In genomic region chr19:48514123-48514458, GRCh38 we compare ENCODE assay signal across 3 cellular contexts.
TF ChIP-seq lines count a peak whose summit lies in the region.

No MANE protein-coding gene starts in this region.

TF ChIP-seq in HEK293, 187 proteins besides CTCF, POLR2A, EP300 and RAD21:
- TF ChIP-seq ZBTB21 (tag by site-specific recombination; IDR thresholded peaks at IDR 0.05) = no peak
- no peak for TF ChIP-seq ZNF529 (tag by site-specific recombination; IDR thresholded peaks at IDR 0.05; ENCODE audit: insufficient replicate concordance)
- no peak for TF ChIP-seq ZNF830 (tag by site-specific recombination; IDR thresholded peaks at IDR 0.05; ENCODE audit: low read depth)
- TF ChIP-seq ZNF112 (tag by site-specific recombination; IDR thresholded peaks at IDR 0.05) = no peak
- no peak for TF ChIP-seq ZNF521 (tag by site-specific recombination; IDR thresholded peaks at IDR 0.05)
- no peak for TF ChIP-seq ZNF16 (tag by site-specific recombination; IDR thresholded peaks at IDR 0.05; ENCODE audit: low read depth)
- TF ChIP-seq ZBTB20 (tag by site-specific recombination; IDR thresholded peaks at IDR 0.05) = no peak
- no peak for TF ChIP-seq ZNF37A (tag by site-specific recombination; IDR thresholded peaks at IDR 0.05)
- TF ChIP-seq ZNF157 (tag by site-specific recombination; IDR thresholded peaks at IDR 0.05) = no peak
- no peak for TF ChIP-seq KLF8 (tag by site-specific recombination; IDR thresholded peaks at IDR 0.05)
- no peak for TF ChIP-seq KLF1 (tag by site-specific recombination; IDR thresholded peaks at IDR 0.05)

TF ChIP-seq in GM12878, 131 proteins besides CTCF, POLR2A, EP300 and RAD21:
- 0 out of 2 replicates have a peak, but pooled peaks have one; percentile 4 for TF ChIP-seq CREB1 (IDR thresholded peaks at IDR 0.05; ENCODE audit: low read depth)
- TF ChIP-seq E2F8 (IDR thresholded peaks at IDR 0.05; ENCODE audit: low read depth, partially characterized antibody) = no peak

TF ChIP-seq in neural cell, 6 proteins besides CTCF, POLR2A, EP300 and RAD21:
- TF ChIP-seq SMC3 (conservative IDR thresholded peaks at IDR 0.05; ENCODE audit: poor library complexity) = no peak
- no peak for TF ChIP-seq MXI1 (conservative IDR thresholded peaks at IDR 0.05; ENCODE audit: poor library complexity, severe bottlenecking)
- TF ChIP-seq TAF1 (IDR thresholded peaks at IDR 0.05; ENCODE audit: low read depth) = no peak
- no peak for TF ChIP-seq POLR2AphosphoS5 (IDR thresholded peaks at IDR 0.05)
- TF ChIP-seq REST (IDR thresholded peaks at IDR 0.05; ENCODE audit: borderline replicate concordance) = no peak
- TF ChIP-seq EZH2 (IDR thresholded peaks at IDR 0.05; ENCODE audit: borderline replicate concordance, insufficient read depth, low read length, poor library complexity, severe bottlenecking) = no peak
TF ChIP-seq in neural cell: peak in this region for 0.
